ENCODE assay signal across 1 cellular context in genomic region chr5:126002222-126002897, GRCh38.
TF ChIP-seq lines count a peak whose summit lies in the region.

No MANE protein-coding gene starts in this region.

TF ChIP-seq in SK-N-SH treated with all-trans-retinoic acid at 6 μM for 48 hours, 23 proteins besides CTCF, POLR2A, EP300 and RAD21 (continued from another document):
- TF ChIP-seq TCF4 (CRISPR knock-in tag; IDR thresholded peaks at IDR 0.05; ENCODE audit: borderline replicate concordance): peak; percentile 38; the same call in 1 of the 2 replicates
